Comparison of ENCODE assay signal across 8 cellular contexts in the genomic region with DNA sequence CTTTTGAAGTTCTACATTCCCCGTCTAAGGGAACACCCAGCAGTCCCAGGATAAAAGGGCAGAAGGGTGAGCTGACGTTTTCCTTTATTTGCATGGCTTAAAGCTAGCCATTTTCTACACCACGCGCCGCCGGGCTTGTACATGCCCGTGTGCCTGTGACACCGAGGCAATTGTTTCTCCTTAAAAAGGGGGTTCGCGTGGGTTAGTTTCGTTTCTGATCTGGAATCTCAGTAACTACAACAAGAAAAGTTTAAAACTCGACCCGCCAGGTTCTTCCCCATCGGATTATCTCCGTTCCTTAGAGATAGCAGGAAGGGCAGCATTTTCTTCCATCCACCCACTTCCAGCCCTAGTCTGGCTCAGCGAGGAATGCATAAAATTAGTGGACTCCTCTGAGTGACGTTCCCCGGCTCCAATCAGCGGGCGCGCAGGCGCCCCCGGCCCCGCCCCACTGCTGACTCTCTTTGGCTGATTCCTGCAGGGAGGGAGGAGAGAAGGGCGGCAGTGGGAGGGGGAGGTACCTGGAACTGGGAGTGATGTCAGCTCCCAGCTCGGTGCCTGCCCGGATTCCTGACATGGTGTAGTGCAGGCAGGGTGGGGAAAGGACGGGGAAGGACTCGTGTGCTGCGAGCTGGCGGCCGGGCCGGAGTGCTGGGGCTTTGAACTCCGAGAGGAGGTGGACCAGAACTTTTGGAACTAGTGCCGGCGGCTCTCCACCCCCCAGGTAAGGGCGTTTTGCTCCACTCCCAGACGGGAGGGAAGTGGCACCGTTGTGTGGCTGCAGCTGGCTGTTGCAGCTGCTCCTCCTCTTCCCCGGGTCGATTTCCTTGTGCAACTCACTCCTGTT. TPM values are rescaled to one million over a fixed set of nuclear protein-coding genes. Genes with fewer than 3 reads are reported as not detected.
DNase-seq lines count a peak whose midpoint lies in the region; ATAC-seq, FAIRE-seq and TF ChIP-seq lines count a peak whose summit lies in the region.

A gene (plus strand): TSS at position 565 of the 847 bp plus-strand sequence. CDS start 109,191 bp downstream, outside the sequence.

- H3K27me3 ChIP-seq in psoas muscle (ENCODE audit: insufficient read depth in 3 of 3, low read length in 2 of 3): no peaks in the 10 kb centered on the region

- intact Hi-C loops in T-helper 2 cell treated with Interferon-gamma antibody and Interleukin-4, amounts not matched to agents 100 ng/mL and 5 ng/mL, for 36 hours (cut with micrococcal nuclease): loop anchor here (1.0 to 10.0 kb wide), 7 partner anchors 9 to 671 kb away; a partner anchor contains a TSS
- intact Hi-C loops in left ventricle myocardium superior (cut with micrococcal nuclease): no loop called here
- intact Hi-C loops in psoas muscle (cut with DNase I): loop anchor here in 1 of 2 donors (5.0 to 10.0 kb wide), 2 partner anchors 43 to 111 kb away; no protein-coding TSS in a partner anchor

- peak within 1 kb of the TSS; percentile 94 for H3K4me3 ChIP-seq in psoas muscle

- peaks cover 8% of the 10 kb centered on the region for H3K4me1 ChIP-seq in psoas muscle

- 0 to 1% (median 0%) methylated on average over 41 of the region's 41 CpGs for WGBS in psoas muscle, 3 donors

- peak; percentile 99 for ATAC-seq in GM18498 (IDR thresholded peaks at IDR 0.05; ENCODE audit: unreplicated experiment)
- peak; percentile 87 for ATAC-seq in HG02938 (IDR thresholded peaks at IDR 0.05; ENCODE audit: unreplicated experiment)
- peak; percentile 97 for ATAC-seq in left ventricle myocardium superior
- ATAC-seq in psoas muscle: peak; percentile 99 to 100 (median 99)

- peak; percentile 32 for TF ChIP-seq CTCF in psoas muscle (IDR thresholded peaks at IDR 0.05)

- H3K27ac ChIP-seq in psoas muscle: peak within 1 kb of the TSS; percentile 94

- peak; percentile 35 for FAIRE-seq in urothelium cell line (lab: Jason Lieb, UNC)

- no peaks in the 10 kb centered on the region for H3K36me3 ChIP-seq in psoas muscle (ENCODE audit: insufficient read depth in 1 of 2, low read depth in 1 of 2)

- H3K9me3 ChIP-seq in psoas muscle: no peaks in the 10 kb centered on the region

- peak; percentile 89 for DNase-seq in NCI-H187 treated with DMSO at 0.1 percent for 48 hours (lab: John Stamatoyannopoulos, UW)
- peak; percentile 81 to 99 (median 96) for DNase-seq in anterior cingulate cortex (lab: John Stamatoyannopoulos, UW)
- peak; percentile 98 for DNase-seq in left ventricle myocardium superior
- DNase-seq in psoas muscle: peak; percentile 99
- DNase-seq in urothelium cell line (ENCODE audit: low spot score): peak; percentile 98

RNA-seq across cellular contexts. Expression of the gene that starts here (rescaled TPM):
- 9.8 and 13.6 TPM in 2 replicates for total RNA-seq in T-helper 2 cell treated with Interferon-gamma antibody and Interleukin-4, amounts not matched to agents 100 ng/mL and 5 ng/mL, for 36 hours
- total RNA-seq in left ventricle myocardium superior: 332 TPM
- total RNA-seq in psoas muscle: 10 to 100 TPM; 28.3 to 63.1 (median 29.6) TPM
- 10 to 100 TPM in 1 of 3 donors, 1 to 10 TPM in 2; 5.9 to 11.2 (median 6.3) TPM for polyA plus RNA-seq in psoas muscle

Comparison
In these comparisons a context has a peak if more than half of its experiments do, and no peak if none do; other contexts are left out.
1. Peak in every context shown above with its lines: DNase-seq, ATAC-seq, H3K4me3 ChIP-seq and H3K27ac ChIP-seq.